9 cellular contexts compared by ENCODE assay signal in the genomic region with DNA sequence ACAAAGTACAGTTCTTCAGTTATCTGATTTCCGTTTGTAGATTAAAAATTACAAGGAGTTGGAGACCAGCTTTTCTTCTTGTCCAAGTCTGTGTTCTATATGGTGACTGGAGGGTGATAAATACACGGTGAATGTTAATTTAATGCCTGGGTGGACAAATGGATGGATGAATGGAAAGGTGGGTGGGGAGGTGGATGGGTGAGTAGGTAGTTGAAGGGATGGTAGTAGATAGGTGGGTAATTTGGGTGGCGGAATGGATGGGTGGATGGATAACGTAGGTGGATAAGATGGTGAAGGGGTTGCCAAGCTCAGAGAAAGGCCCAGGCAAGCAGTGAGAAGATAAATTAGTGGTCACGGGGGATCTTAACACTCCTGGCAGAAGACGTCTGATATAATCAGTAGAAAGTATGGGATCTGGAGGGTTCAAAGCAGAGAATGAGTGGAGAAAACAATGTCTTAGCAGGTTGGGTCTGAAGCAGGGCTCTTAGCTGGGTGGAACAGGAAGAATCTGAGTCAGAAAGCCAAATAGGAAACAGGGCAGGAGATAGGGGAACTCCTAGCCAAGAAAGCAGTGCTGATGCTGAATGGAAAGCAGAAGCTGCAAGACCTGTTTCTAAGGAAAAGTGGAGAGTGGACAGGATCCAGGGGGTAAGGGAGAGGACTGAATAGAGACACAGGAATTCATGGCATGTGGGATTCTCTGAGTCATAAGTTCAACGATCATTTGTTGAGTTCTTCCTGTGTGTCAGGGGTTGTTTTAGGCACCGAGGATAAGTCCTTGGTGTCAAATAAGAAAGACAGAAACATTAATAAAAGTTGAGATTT.
DNase-seq lines count a peak whose midpoint lies in the region; TF ChIP-seq lines count a peak whose summit lies in the region.
"Had no signal": no experiment of that assay in that cellular context is flagged by ENCODE, and none has a peak within 500 bp of the region (broad histone marks: within the 10 kb centered on the region; RNA-seq: fewer than 3 reads in every experiment).

No MANE protein-coding gene starts in this region.

- no peak for TF ChIP-seq CTCF in NB4 (IDR thresholded peaks at IDR 0.05; ENCODE audit: low read depth, low read length)
- TF ChIP-seq CTCF in osteocyte (IDR thresholded peaks at IDR 0.05) = no peak

- CTCF ChIA-PET in activated CD4-positive, alpha-beta memory T cell treated with anti-CD3 and anti-CD28 coated beads for 36 hours (lab: Charles Lee) = interaction anchor here (0.7 to 1.0 kb wide), 2 partner anchors 556 to 616 kb away, joined by 3 to 4 read pairs; no protein-coding TSS in a partner anchor

- no peak for TF ChIP-seq POLR2A in NB4 (IDR thresholded peaks at IDR 0.05; ENCODE audit: extremely low read depth, insufficient read length)

- no peaks in the 10 kb centered on the region for H3K27me3 Mint-ChIP-seq in osteocyte (ENCODE audit: unreplicated experiment)
- H3K27me3 Mint-ChIP-seq in activated CD4-positive, alpha-beta memory T cell treated with anti-CD3 and anti-CD28 coated beads for 36 hours = no peaks in the 10 kb centered on the region

- DNase-seq in EL (peak; percentile 99), NB4 (ENCODE audit: low read depth) (peak; percentile 30), epidermal melanocyte (ENCODE audit: insufficient read length, low spot score) (peak; percentile 64), osteocyte (ENCODE audit: extremely low spot score, unreplicated experiment) (no peak), NK-92 (lab: John Stamatoyannopoulos, UW; ENCODE audit: unreplicated experiment) (no peak)
- no peak for DNase-seq in effector CD8-positive, alpha-beta T cell (lab: John Stamatoyannopoulos, UW)
- no peak for DNase-seq in activated CD4-positive, alpha-beta memory T cell treated with anti-CD3 and anti-CD28 coated beads for 36 hours
- DNase-seq in activated CD4-positive, alpha-beta T cell treated with anti-CD3 and anti-CD28 coated beads for 48 hours = no peak
- DNase-seq: activated CD8-positive, alpha-beta memory T cell treated with anti-CD3 and anti-CD28 coated beads, Interleukin-2, amount 50 U/mL, for 48 hours had no signal

- peak overlapping the region; percentile 77 for H3K27ac Mint-ChIP-seq in osteocyte (ENCODE audit: unreplicated experiment)
- no peak overlapping the region for H3K27ac Mint-ChIP-seq in activated CD4-positive, alpha-beta memory T cell treated with anti-CD3 and anti-CD28 coated beads for 36 hours

- intact Hi-C loops in activated CD4-positive, alpha-beta memory T cell treated with anti-CD3 and anti-CD28 coated beads for 36 hours (cut with micrococcal nuclease) = loop anchor here (10.0 kb wide), 3 partner anchors 152 to 552 kb away; a partner anchor contains a TSS

- no peaks in the 10 kb centered on the region for H3K9me3 Mint-ChIP-seq in osteocyte (ENCODE audit: unreplicated experiment)
- H3K9me3 Mint-ChIP-seq in activated CD4-positive, alpha-beta memory T cell treated with anti-CD3 and anti-CD28 coated beads for 36 hours = no peaks in the 10 kb centered on the region

- POLR2A ChIA-PET in activated CD4-positive, alpha-beta memory T cell treated with anti-CD3 and anti-CD28 coated beads for 36 hours (lab: Charles Lee) = no interaction called here

- peaks cover 57% of the 10 kb centered on the region for H3K4me1 Mint-ChIP-seq in osteocyte (ENCODE audit: unreplicated experiment)
- H3K4me1 Mint-ChIP-seq in activated CD4-positive, alpha-beta memory T cell treated with anti-CD3 and anti-CD28 coated beads for 36 hours (ENCODE audit: low read depth) = peaks cover 23% of the 10 kb centered on the region

- H3K4me3 ChIP-seq in NB4 (ENCODE audit: low read depth, low read length) = no peak overlapping the region

- no peak overlapping the region for H3K4me3 Mint-ChIP-seq in osteocyte (ENCODE audit: unreplicated experiment)
- H3K4me3 Mint-ChIP-seq in activated CD4-positive, alpha-beta memory T cell treated with anti-CD3 and anti-CD28 coated beads for 36 hours = no peak overlapping the region

- no peaks in the 10 kb centered on the region for H3K36me3 Mint-ChIP-seq in osteocyte (ENCODE audit: unreplicated experiment)
- no peaks in the 10 kb centered on the region for H3K36me3 Mint-ChIP-seq in activated CD4-positive, alpha-beta memory T cell treated with anti-CD3 and anti-CD28 coated beads for 36 hours

Comparison
In these comparisons a context has a peak if more than half of its experiments do, and no peak if none do; other contexts are left out.
1. DNase-seq: peak in EL (single experiment), NB4 (single experiment) and epidermal melanocyte (single experiment); none in osteocyte (single experiment), effector CD8-positive, alpha-beta T cell (single experiment), NK-92 (single experiment), activated CD4-positive, alpha-beta memory T cell treated with anti-CD3 and anti-CD28 coated beads for 36 hours (single experiment) and activated CD4-positive, alpha-beta T cell treated with anti-CD3 and anti-CD28 coated beads for 48 hours (single experiment).